Comparison of ENCODE assay signal across 14 cellular contexts in genomic region chr9:97623946-97624345, GRCh38. TPM values are rescaled to one million over a fixed set of nuclear protein-coding genes. Genes with fewer than 3 reads are reported as not detected.
DNase-seq lines count a peak whose midpoint lies in the region; ATAC-seq and TF ChIP-seq lines count a peak whose summit lies in the region.
"Had no signal": no experiment of that assay in that cellular context is flagged by ENCODE, and none has a peak within 500 bp of the region (broad histone marks: within the 10 kb centered on the region; RNA-seq: fewer than 3 reads in every experiment).

No MANE protein-coding gene starts in this region.

- H3K4me3 Mint-ChIP-seq in endothelial cell (ENCODE audit: unreplicated experiment) (peak overlapping the region; percentile 17), progenitor cell of endocrine pancreas (ENCODE audit: low read depth) (no peak overlapping the region)
- H3K4me3 Mint-ChIP-seq: B cell; CD4-positive, alpha-beta T cell had no signal

- H3K4me1 ChIP-seq in cardiac muscle cell (ENCODE audit: low read depth): peaks cover 42% of the 10 kb centered on the region

- H3K4me3 ChIP-seq in cardiac muscle cell: no peak overlapping the region
- H3K4me3 ChIP-seq: GM12878, HAP-1 had no signal

- no peaks in the 10 kb centered on the region for H3K27me3 Mint-ChIP-seq in endothelial cell (ENCODE audit: unreplicated experiment)
- H3K27me3 Mint-ChIP-seq in progenitor cell of endocrine pancreas: no peaks in the 10 kb centered on the region
- H3K27me3 Mint-ChIP-seq: B cell; CD4-positive, alpha-beta T cell had no signal

- no peaks in the 10 kb centered on the region for H3K27me3 ChIP-seq in cardiac muscle cell

- H3K27ac ChIP-seq in cardiac muscle cell: peak overlapping the region; percentile 48

- H3K27ac Mint-ChIP-seq in endothelial cell (ENCODE audit: unreplicated experiment) (no peak overlapping the region), progenitor cell of endocrine pancreas (no peak overlapping the region)
- H3K27ac Mint-ChIP-seq: B cell; CD4-positive, alpha-beta T cell had no signal

- no peak for DNase-seq in cardiac muscle cell (ENCODE audit: low read depth in 1 of 2, low spot score in 1 of 2)
- no peak for DNase-seq in Right ventricle myocardium superior
- DNase-seq in endothelial cell (ENCODE audit: low spot score): no peak
- no peak for DNase-seq in left colon
- no peak for DNase-seq in effector CD8-positive, alpha-beta T cell (lab: John Stamatoyannopoulos, UW)
- no peak for DNase-seq in ureter (ENCODE audit: low spot score)
- no peak for DNase-seq in progenitor cell of endocrine pancreas (ENCODE audit: low spot score, unreplicated experiment)
- DNase-seq: C1 segment of cervical spinal cord; Calu3; CD4-positive, alpha-beta T cell; DMS 273 treated with DMSO at 0.1 percent for 48 hours had no signal

- TF ChIP-seq CTCF in cardiac muscle cell (IDR thresholded peaks at IDR 0.05; ENCODE audit: low read depth, low read length) (no peak), endothelial cell (IDR thresholded peaks at IDR 0.05; ENCODE audit: unreplicated experiment) (no peak), progenitor cell of endocrine pancreas (IDR thresholded peaks at IDR 0.05; ENCODE audit: unreplicated experiment) (no peak)

- H3K36me3 ChIP-seq in cardiac muscle cell: no peaks in the 10 kb centered on the region

- no peaks in the 10 kb centered on the region for H3K9me3 ChIP-seq in cardiac muscle cell (ENCODE audit: low read depth)
- H3K9me3 ChIP-seq: HAP-1 had no signal

- H3K36me3 Mint-ChIP-seq in endothelial cell (ENCODE audit: low read depth, unreplicated experiment) (peaks cover 45% of the 10 kb centered on the region), progenitor cell of endocrine pancreas (ENCODE audit: insufficient read depth) (peaks cover 49% of the 10 kb centered on the region)

- no peak for ATAC-seq in Right ventricle myocardium superior (ENCODE audit: poor library complexity)
- peak; percentile 91 for ATAC-seq in left colon
- ATAC-seq: GM12878 had no signal

- H3K4me1 Mint-ChIP-seq in endothelial cell (ENCODE audit: unreplicated experiment) (no peaks in the 10 kb centered on the region), progenitor cell of endocrine pancreas (ENCODE audit: low read depth) (peaks cover 19% of the 10 kb centered on the region)

- H3K9me3 Mint-ChIP-seq in endothelial cell (ENCODE audit: unreplicated experiment) (peaks cover 4% of the 10 kb centered on the region), progenitor cell of endocrine pancreas (ENCODE audit: low read depth) (peaks cover 24% of the 10 kb centered on the region)
- H3K9me3 Mint-ChIP-seq: CD4-positive, alpha-beta T cell had no signal

- intact Hi-C loops in Right ventricle myocardium superior (cut with DNase I) (no loop called here), left colon (cut with DNase I, micrococcal nuclease) (no loop called here)

RNA-seq across cellular contexts. Expression of gene TSTD2, which starts 9.2 kb away (rescaled TPM):
- total RNA-seq in cardiac muscle cell: 22.6 and 25.9 TPM in 2 replicates
- 14.6 and 17.2 TPM in 2 replicates for polyA plus RNA-seq in cardiac muscle cell
- 26.1 TPM for total RNA-seq in Right ventricle myocardium superior
- 17.5 TPM for total RNA-seq in endothelial cell (ENCODE audit: unreplicated experiment)
- 10 to 100 TPM; 12.6 to 22.4 TPM for total RNA-seq in left colon
- total RNA-seq in ureter: 36.1 TPM
- 44.7 and 45.7 TPM in 2 replicates for total RNA-seq in progenitor cell of endocrine pancreas

RNA-seq across cellular contexts. Expression of gene NCBP1, which starts 9.7 kb away (rescaled TPM):
- 22.1 and 26.6 TPM in 2 replicates for total RNA-seq in cardiac muscle cell
- polyA plus RNA-seq in cardiac muscle cell: 34.4 and 39.2 TPM in 2 replicates
- 20.0 TPM for total RNA-seq in Right ventricle myocardium superior
- 34.6 TPM for total RNA-seq in endothelial cell (ENCODE audit: unreplicated experiment)
- 10 to 100 TPM; 29.0 to 34.0 TPM for total RNA-seq in left colon
- total RNA-seq in ureter: 39.8 TPM
- total RNA-seq in progenitor cell of endocrine pancreas: 45.9 and 55.7 TPM in 2 replicates
